In the genomic region with DNA sequence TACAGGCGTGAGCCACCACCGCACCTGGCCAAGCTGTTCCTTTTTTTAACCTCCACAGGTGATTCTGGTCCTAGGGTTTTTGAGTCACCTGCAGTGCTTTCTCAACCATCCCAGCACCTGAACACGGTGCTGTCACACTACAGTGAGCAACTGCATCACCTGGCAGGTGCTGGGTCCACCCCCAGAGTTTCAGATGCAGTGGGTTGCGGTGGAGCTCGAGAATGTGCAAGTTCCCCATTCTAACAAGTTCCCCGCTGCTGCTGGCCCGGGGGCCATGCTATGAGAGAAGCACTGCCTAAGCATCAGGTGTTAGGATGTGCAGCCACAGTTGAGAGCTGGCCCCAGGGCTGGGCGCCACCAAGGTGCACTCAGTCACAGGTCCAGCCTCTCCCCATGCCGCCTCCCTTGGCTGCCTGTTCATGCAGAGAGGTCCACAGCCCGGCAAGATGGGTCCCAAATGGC, we compare ENCODE assay signal across 1 cellular context.
A peak's percentile ranks its signal among the peaks of the same experiment; 100 is the strongest.
TF ChIP-seq lines count a peak whose summit lies in the region.

No MANE protein-coding gene starts in this region.

TF ChIP-seq in GM12878, 131 proteins besides CTCF, POLR2A, EP300 and RAD21 (continued from another document):
- TF ChIP-seq, protein P1, sequence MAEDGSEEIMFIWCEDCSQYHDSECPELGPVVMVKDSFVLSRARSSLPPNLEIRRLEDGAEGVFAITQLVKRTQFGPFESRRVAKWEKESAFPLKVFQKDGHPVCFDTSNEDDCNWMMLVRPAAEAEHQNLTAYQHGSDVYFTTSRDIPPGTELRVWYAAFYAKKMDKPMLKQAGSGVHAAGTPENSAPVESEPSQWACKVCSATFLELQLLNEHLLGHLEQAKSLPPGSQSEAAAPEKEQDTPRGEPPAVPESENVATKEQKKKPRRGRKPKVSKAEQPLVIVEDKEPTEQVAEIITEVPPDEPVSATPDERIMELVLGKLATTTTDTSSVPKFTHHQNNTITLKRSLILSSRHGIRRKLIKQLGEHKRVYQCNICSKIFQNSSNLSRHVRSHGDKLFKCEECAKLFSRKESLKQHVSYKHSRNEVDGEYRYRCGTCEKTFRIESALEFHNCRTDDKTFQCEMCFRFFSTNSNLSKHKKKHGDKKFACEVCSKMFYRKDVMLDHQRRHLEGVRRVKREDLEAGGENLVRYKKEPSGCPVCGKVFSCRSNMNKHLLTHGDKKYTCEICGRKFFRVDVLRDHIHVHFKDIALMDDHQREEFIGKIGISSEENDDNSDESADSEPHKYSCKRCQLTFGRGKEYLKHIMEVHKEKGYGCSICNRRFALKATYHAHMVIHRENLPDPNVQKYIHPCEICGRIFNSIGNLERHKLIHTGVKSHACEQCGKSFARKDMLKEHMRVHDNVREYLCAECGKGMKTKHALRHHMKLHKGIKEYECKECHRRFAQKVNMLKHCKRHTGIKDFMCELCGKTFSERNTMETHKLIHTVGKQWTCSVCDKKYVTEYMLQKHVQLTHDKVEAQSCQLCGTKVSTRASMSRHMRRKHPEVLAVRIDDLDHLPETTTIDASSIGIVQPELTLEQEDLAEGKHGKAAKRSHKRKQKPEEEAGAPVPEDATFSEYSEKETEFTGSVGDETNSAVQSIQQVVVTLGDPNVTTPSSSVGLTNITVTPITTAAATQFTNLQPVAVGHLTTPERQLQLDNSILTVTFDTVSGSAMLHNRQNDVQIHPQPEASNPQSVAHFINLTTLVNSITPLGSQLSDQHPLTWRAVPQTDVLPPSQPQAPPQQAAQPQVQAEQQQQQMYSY (CRISPR knock-in tag; IDR thresholded peaks at IDR 0.05) = no peak
- TF ChIP-seq ZNF274 (IDR thresholded peaks at IDR 0.05; ENCODE audit: insufficient read depth, insufficient read length) (no peak), SUZ12 (IDR thresholded peaks at IDR 0.05; ENCODE audit: unreplicated experiment) (no peak), ZNF622 (IDR thresholded peaks at IDR 0.05) (no peak), BRCA1 (IDR thresholded peaks at IDR 0.05; ENCODE audit: low read depth, low read length) (no peak), NFYA (IDR thresholded peaks at IDR 0.05; ENCODE audit: borderline replicate concordance, low read depth, low read length) (no peak), NBN (IDR thresholded peaks at IDR 0.05) (peak; percentile 77), NR2C1 (IDR thresholded peaks at IDR 0.05) (no peak), MEF2B (IDR thresholded peaks at IDR 0.05; ENCODE audit: partially characterized antibody, poor library complexity, severe bottlenecking) (peak; percentile 71), HCFC1 (IDR thresholded peaks at IDR 0.05; ENCODE audit: low read length) (no peak), MEF2A (IDR thresholded peaks at IDR 0.05; ENCODE audit: insufficient read depth, low read depth, low read length) (no peak), EGR1 (IDR thresholded peaks at IDR 0.05; ENCODE audit: borderline replicate concordance in 1 of 2, low read depth in 2 of 2, low read length in 2 of 2) (peak in 1 of 2 experiments; percentile 58; a peak in 2 of 3 replicates), POLR2AphosphoS2 (IDR thresholded peaks at IDR 0.05; ENCODE audit: low read depth, low read length) (no peak), SRF (IDR thresholded peaks at IDR 0.05; ENCODE audit: low read depth in 2 of 2, low read length in 2 of 2) (no peak), TCF12 (IDR thresholded peaks at IDR 0.05; ENCODE audit: low read depth, low read length) (peak; percentile 99), KAT2A (conservative IDR thresholded peaks at IDR 0.05; ENCODE audit: control insufficient read depth, low read depth, low read length) (no peak), MYB (IDR thresholded peaks at IDR 0.05; ENCODE audit: borderline replicate concordance, low read depth, low read length) (no peak), FOXM1 (IDR thresholded peaks at IDR 0.05; ENCODE audit: low read depth, low read length) (peak; percentile 62), HDAC2 (IDR thresholded peaks at IDR 0.05) (no peak), RUNX3 (IDR thresholded peaks at IDR 0.05; ENCODE audit: low read length) (peak; percentile 87), POLR2AphosphoS5 (IDR thresholded peaks at IDR 0.05; ENCODE audit: low read length) (no peak), SMAD1 (IDR thresholded peaks at IDR 0.05; ENCODE audit: low read depth, partially characterized antibody) (no peak), DPF2 (IDR thresholded peaks at IDR 0.05) (peak; percentile 96), NFXL1 (IDR thresholded peaks at IDR 0.05; ENCODE audit: borderline replicate concordance) (no peak), IKZF2 (IDR thresholded peaks at IDR 0.05) (peak; percentile 73 to 83; a peak in 3 of 4 replicates), NRF1 (conservative IDR thresholded peaks at IDR 0.05; ENCODE audit: low read depth, low read length) (no peak), SMARCA5 (IDR thresholded peaks at IDR 0.05) (no peak), POU2F2 (IDR thresholded peaks at IDR 0.05; ENCODE audit: borderline replicate concordance, low read depth, low read length) (peak; percentile 40; the same call in 1 of the 3 replicates), ZNF384 (IDR thresholded peaks at IDR 0.05; ENCODE audit: borderline replicate concordance, low read depth, low read length) (no peak), TCF3 (IDR thresholded peaks at IDR 0.05; ENCODE audit: borderline replicate concordance, insufficient read depth, low read depth, low read length) (peak; percentile 96), CBX5 (IDR thresholded peaks at IDR 0.05; ENCODE audit: low read depth) (0 out of 2 replicates have a peak, but pooled peaks have one; percentile 55), SP1 (IDR thresholded peaks at IDR 0.05; ENCODE audit: low read depth, low read length) (peak; percentile 20), STAT3 (IDR thresholded peaks at IDR 0.05; ENCODE audit: low read depth, low read length) (no peak), BACH1 (IDR thresholded peaks at IDR 0.05; ENCODE audit: borderline replicate concordance) (peak; percentile 86), CBFB (IDR thresholded peaks at IDR 0.05; ENCODE audit: low read depth) (peak; percentile 65), GABPA (IDR thresholded peaks at IDR 0.05; ENCODE audit: low read depth) (0 out of 2 replicates have a peak, but pooled peaks have one; percentile 45), JUNB (IDR thresholded peaks at IDR 0.05) (no peak), ETV6 (conservative IDR thresholded peaks at IDR 0.05 in 1 of 2, IDR thresholded peaks at IDR 0.05 in 1 of 2; ENCODE audit: borderline replicate concordance in 1 of 2, low read depth in 1 of 2) (0 out of 4 replicates have a peak, but pooled peaks of 1 of the 2 experiments have one; percentile 21), CHD2 (IDR thresholded peaks at IDR 0.05; ENCODE audit: borderline replicate concordance, low read depth, low read length) (0 out of 2 replicates have a peak, but pooled peaks have one; percentile 39), SMAD5 (IDR thresholded peaks at IDR 0.05; ENCODE audit: low read depth) (no peak), SMC3 (IDR thresholded peaks at IDR 0.05; ENCODE audit: borderline replicate concordance, low read length) (no peak), ZSCAN29 (IDR thresholded peaks at IDR 0.05) (no peak)
- TF ChIP-seq, protein P2, sequence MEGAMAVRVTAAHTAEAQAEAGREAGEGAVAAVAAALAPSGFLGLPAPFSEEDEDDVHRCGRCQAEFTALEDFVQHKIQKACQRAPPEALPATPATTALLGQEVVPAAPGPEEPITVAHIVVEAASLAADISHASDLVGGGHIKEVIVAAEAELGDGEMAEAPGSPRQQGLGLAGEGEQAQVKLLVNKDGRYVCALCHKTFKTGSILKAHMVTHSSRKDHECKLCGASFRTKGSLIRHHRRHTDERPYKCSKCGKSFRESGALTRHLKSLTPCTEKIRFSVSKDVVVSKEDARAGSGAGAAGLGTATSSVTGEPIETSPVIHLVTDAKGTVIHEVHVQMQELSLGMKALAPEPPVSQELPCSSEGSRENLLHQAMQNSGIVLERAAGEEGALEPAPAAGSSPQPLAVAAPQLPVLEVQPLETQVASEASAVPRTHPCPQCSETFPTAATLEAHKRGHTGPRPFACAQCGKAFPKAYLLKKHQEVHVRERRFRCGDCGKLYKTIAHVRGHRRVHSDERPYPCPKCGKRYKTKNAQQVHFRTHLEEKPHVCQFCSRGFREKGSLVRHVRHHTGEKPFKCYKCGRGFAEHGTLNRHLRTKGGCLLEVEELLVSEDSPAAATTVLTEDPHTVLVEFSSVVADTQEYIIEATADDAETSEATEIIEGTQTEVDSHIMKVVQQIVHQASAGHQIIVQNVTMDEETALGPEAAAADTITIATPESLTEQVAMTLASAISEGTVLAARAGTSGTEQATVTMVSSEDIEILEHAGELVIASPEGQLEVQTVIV (IDR thresholded peaks at IDR 0.05; ENCODE audit: borderline replicate concordance, partially characterized antibody) = no peak
- TF ChIP-seq, protein P3, sequence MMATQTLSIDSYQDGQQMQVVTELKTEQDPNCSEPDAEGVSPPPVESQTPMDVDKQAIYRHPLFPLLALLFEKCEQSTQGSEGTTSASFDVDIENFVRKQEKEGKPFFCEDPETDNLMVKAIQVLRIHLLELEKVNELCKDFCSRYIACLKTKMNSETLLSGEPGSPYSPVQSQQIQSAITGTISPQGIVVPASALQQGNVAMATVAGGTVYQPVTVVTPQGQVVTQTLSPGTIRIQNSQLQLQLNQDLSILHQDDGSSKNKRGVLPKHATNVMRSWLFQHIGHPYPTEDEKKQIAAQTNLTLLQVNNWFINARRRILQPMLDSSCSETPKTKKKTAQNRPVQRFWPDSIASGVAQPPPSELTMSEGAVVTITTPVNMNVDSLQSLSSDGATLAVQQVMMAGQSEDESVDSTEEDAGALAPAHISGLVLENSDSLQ (IDR thresholded peaks at IDR 0.05) = peak; percentile 20; the same call in 1 of the 2 replicates
- TF ChIP-seq, protein P4, sequence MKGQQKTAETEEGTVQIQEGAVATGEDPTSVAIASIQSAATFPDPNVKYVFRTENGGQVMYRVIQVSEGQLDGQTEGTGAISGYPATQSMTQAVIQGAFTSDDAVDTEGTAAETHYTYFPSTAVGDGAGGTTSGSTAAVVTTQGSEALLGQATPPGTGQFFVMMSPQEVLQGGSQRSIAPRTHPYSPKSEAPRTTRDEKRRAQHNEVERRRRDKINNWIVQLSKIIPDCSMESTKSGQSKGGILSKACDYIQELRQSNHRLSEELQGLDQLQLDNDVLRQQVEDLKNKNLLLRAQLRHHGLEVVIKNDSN (IDR thresholded peaks at IDR 0.05; ENCODE audit: borderline replicate concordance, extremely low read length, insufficient read depth, low read depth, low read length) = no peak
- TF ChIP-seq, protein P5, sequence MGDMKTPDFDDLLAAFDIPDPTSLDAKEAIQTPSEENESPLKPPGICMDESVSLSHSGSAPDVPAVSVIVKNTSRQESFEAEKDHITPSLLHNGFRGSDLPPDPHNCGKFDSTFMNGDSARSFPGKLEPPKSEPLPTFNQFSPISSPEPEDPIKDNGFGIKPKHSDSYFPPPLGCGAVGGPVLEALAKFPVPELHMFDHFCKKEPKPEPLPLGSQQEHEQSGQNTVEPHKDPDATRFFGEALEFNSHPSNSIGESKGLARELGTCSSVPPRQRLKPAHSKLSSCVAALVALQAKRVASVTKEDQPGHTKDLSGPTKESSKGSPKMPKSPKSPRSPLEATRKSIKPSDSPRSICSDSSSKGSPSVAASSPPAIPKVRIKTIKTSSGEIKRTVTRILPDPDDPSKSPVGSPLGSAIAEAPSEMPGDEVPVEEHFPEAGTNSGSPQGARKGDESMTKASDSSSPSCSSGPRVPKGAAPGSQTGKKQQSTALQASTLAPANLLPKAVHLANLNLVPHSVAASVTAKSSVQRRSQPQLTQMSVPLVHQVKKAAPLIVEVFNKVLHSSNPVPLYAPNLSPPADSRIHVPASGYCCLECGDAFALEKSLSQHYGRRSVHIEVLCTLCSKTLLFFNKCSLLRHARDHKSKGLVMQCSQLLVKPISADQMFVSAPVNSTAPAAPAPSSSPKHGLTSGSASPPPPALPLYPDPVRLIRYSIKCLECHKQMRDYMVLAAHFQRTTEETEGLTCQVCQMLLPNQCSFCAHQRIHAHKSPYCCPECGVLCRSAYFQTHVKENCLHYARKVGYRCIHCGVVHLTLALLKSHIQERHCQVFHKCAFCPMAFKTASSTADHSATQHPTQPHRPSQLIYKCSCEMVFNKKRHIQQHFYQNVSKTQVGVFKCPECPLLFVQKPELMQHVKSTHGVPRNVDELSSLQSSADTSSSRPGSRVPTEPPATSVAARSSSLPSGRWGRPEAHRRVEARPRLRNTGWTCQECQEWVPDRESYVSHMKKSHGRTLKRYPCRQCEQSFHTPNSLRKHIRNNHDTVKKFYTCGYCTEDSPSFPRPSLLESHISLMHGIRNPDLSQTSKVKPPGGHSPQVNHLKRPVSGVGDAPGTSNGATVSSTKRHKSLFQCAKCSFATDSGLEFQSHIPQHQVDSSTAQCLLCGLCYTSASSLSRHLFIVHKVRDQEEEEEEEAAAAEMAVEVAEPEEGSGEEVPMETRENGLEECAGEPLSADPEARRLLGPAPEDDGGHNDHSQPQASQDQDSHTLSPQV (IDR thresholded peaks at IDR 0.05) = no peak
